In genomic region chr10:3748484-3748883, GRCh38 we compare ENCODE assay signal across 20 cellular contexts. TPM values are rescaled to one million over a fixed set of nuclear protein-coding genes. Genes with fewer than 3 reads are reported as not detected.
DNase-seq lines count a peak whose midpoint lies in the region; ATAC-seq, FAIRE-seq and TF ChIP-seq lines count a peak whose summit lies in the region.
"Had no signal": no experiment of that assay in that cellular context is flagged by ENCODE, and none has a peak within 500 bp of the region (broad histone marks: within the 10 kb centered on the region; RNA-seq: fewer than 3 reads in every experiment).

No MANE protein-coding gene starts in this region.

- TF ChIP-seq EP300 in HepG2 (IDR thresholded peaks at IDR 0.05; ENCODE audit: low read depth in 2 of 2, low read length in 2 of 2) (no peak), HepG2 (CRISPR knock-in tag; IDR thresholded peaks at IDR 0.05; ENCODE audit: borderline replicate concordance) (no peak)

- WGBS in HepG2 (ENCODE audit: low lambda C conversion rate): 46% methylated on average over 7 of the region's 7 CpGs
- WGBS in testis, 2 donors: 50 to 57% methylated on average over 7 of the region's 7 CpGs

- intact Hi-C loops in ascending aorta (cut with DNase I): loop anchor here (10.0 kb wide), 1 partner anchor 284 kb away; no protein-coding TSS in a partner anchor
- intact Hi-C loops in HepG2 (cut with micrococcal nuclease; ENCODE audit: unreplicated experiment): loop anchor here (2.0 kb wide), 1 partner anchor 16 kb away; no protein-coding TSS in a partner anchor
- intact Hi-C loops in testis (cut with DNase I; ENCODE audit: low total_unique reads): no loop called here

- DNase-seq in activated CD8-positive, alpha-beta memory T cell treated with anti-CD3 and anti-CD28 coated beads, Interleukin-2, amount 10 ng/mL, durations not matched to agents 7 days and 5 days: peak; percentile 2
- DNase-seq in activated CD8-positive, alpha-beta memory T cell treated with anti-CD3 and anti-CD28 coated beads, Interleukin-2, amount 50 U/mL, for 4 hours: no peak
- DNase-seq in ascending aorta (ENCODE audit: low spot score in 2 of 2) (peak in 1 of 2 donors; percentile 45), HepG2 (ENCODE audit: low spot score) (no peak), testis (no peak), NCI-H2171 (lab: John Stamatoyannopoulos, UW) (no peak), SKM-1 (lab: John Stamatoyannopoulos, UW; ENCODE audit: unreplicated experiment) (no peak), anterior cingulate cortex (lab: John Stamatoyannopoulos, UW) (no peak)
- DNase-seq: activated CD4-positive, CD25-positive, alpha-beta regulatory T cell treated with anti-CD3 and anti-CD28 coated beads, Interleukin-2, amount 50 U/mL, for 72 hours; activated effector memory CD4-positive, alpha-beta T cell treated with Interleukin-2 at 50 U/mL for 16 hours; DMS 273 treated with DMSO at 0.1 percent for 48 hours; effector memory CD8-positive, alpha-beta T cell; H7; NCI-H226; NK-92 treated with Interleukin-12 subunit alpha and Interleukin-12 subunit beta, amount 100 ng/mL, for 24 hours; small intestine; stimulated activated CD4-positive, alpha-beta T cell treated with anti-CD3 and anti-CD28 coated beads, Interleukin-4, amount 100 ng/mL, for 1 hour had no signal

- TF ChIP-seq CTCF in ascending aorta (IDR thresholded peaks at IDR 0.05) (no peak), HepG2 (CRISPR knock-in tag; IDR thresholded peaks at IDR 0.05) (no peak), testis (IDR thresholded peaks at IDR 0.05) (no peak)

- H3K27me3 Mint-ChIP-seq in activated CD8-positive, alpha-beta memory T cell treated with anti-CD3 and anti-CD28 coated beads, Interleukin-2, amount 10 ng/mL, durations not matched to agents 7 days and 5 days: peaks cover 6% of the 10 kb centered on the region
- H3K27me3 Mint-ChIP-seq: effector memory CD8-positive, alpha-beta T cell had no signal

- peak overlapping the region; percentile 15; the same call in 1 of the 2 replicates for H3K4me2 ChIP-seq in HepG2 (ENCODE audit: low read depth, low read length)

- no peak for ATAC-seq in activated CD8-positive, alpha-beta memory T cell treated with anti-CD3 and anti-CD28 coated beads, Interleukin-2, amount 10 ng/mL, durations not matched to agents 7 days and 5 days
- ATAC-seq in HepG2: no peak
- ATAC-seq: effector memory CD8-positive, alpha-beta T cell had no signal

- H3K79me2 ChIP-seq in HepG2 (ENCODE audit: insufficient read depth, low read length): no peaks in the 10 kb centered on the region
- H3K79me2 ChIP-seq: parathyroid adenoma had no signal

- H3K4me1 ChIP-seq in ascending aorta (peaks cover 13 to 28% of the 10 kb centered on the region in 2 donors), HepG2 (ENCODE audit: insufficient read depth, low read length) (peaks cover 80% of the 10 kb centered on the region), testis (peaks cover 32% of the 10 kb centered on the region)
- H3K4me1 ChIP-seq: parathyroid adenoma had no signal

- in situ Hi-C loops in HepG2 (cut with HindIII; ENCODE audit: extremely low pct_ligation_motif_present, low pct_unique_long_range_greater_than_20kb): no loop called here

- H4K20me1 ChIP-seq in HepG2 (ENCODE audit: insufficient read depth, low read length): no peaks in the 10 kb centered on the region

- no peaks in the 10 kb centered on the region for H3K27me3 ChIP-seq in ascending aorta
- H3K27me3 ChIP-seq in HepG2 (ENCODE audit: control insufficient read depth in 1 of 2, insufficient read depth in 2 of 2, low read length in 2 of 2): no peaks in the 10 kb centered on the region
- H3K27me3 ChIP-seq in testis: no peaks in the 10 kb centered on the region

- H3K4me3 Mint-ChIP-seq in activated CD8-positive, alpha-beta memory T cell treated with anti-CD3 and anti-CD28 coated beads, Interleukin-2, amount 10 ng/mL, durations not matched to agents 7 days and 5 days: no peak overlapping the region
- H3K4me3 Mint-ChIP-seq: effector memory CD8-positive, alpha-beta T cell had no signal

- no peaks in the 10 kb centered on the region for H3K9me3 ChIP-seq in ascending aorta
- no peaks in the 10 kb centered on the region for H3K9me3 ChIP-seq in HepG2 (ENCODE audit: low read length)
- no peaks in the 10 kb centered on the region for H3K9me3 ChIP-seq in testis

- H3K4me3 ChIP-seq in ascending aorta (no peak overlapping the region), HepG2 (replicated peaks in 1 of 3; ENCODE audit: insufficient read depth in 1 of 3, low read depth in 2 of 3, low read length in 3 of 3) (no peak overlapping the region; a peak in 1 of 6 replicates), testis (no peak overlapping the region)

- TF ChIP-seq RAD21 in HepG2 (CRISPR knock-in tag; IDR thresholded peaks at IDR 0.05): no peak

- H3K9ac ChIP-seq in HepG2 (ENCODE audit: insufficient read depth, low read depth, low read length): no peak overlapping the region; the same call in 1 of the 2 replicates
- H3K9ac ChIP-seq: parathyroid adenoma had no signal

- no peak overlapping the region for H2AFZ ChIP-seq in HepG2 (ENCODE audit: low read length)

- H3K36me3 ChIP-seq in ascending aorta (no peaks in the 10 kb centered on the region), HepG2 (replicated peaks in 1 of 2; ENCODE audit: control insufficient read depth in 1 of 2, insufficient read depth in 2 of 2, low read length in 2 of 2) (no peaks in the 10 kb centered on the region), testis (ENCODE audit: low read depth, missing control alignments) (no peaks in the 10 kb centered on the region)

- TF ChIP-seq POLR2A in HepG2 (IDR thresholded peaks at IDR 0.05; ENCODE audit: insufficient read depth in 1 of 2, low read depth in 2 of 2, low read length in 2 of 2): no peak
- TF ChIP-seq POLR2A in testis (IDR thresholded peaks at IDR 0.05): no peak

- CTCF ChIA-PET in activated CD8-positive, alpha-beta memory T cell treated with anti-CD3 and anti-CD28 coated beads, Interleukin-2, amount 10 ng/mL, durations not matched to agents 7 days and 5 days (lab: Charles Lee): no interaction called here
- CTCF ChIA-PET in HepG2 (lab: Yijun Ruan, JAX; ENCODE audit: low intra/inter-chr PET ratio, low total read pairs): no interaction called here

- no peak overlapping the region for H3K27ac Mint-ChIP-seq in activated CD8-positive, alpha-beta memory T cell treated with anti-CD3 and anti-CD28 coated beads, Interleukin-2, amount 10 ng/mL, durations not matched to agents 7 days and 5 days
- H3K27ac Mint-ChIP-seq: effector memory CD8-positive, alpha-beta T cell had no signal

- no peaks in the 10 kb centered on the region for H3K9me3 Mint-ChIP-seq in activated CD8-positive, alpha-beta memory T cell treated with anti-CD3 and anti-CD28 coated beads, Interleukin-2, amount 10 ng/mL, durations not matched to agents 7 days and 5 days (ENCODE audit: low read depth)
- H3K9me3 Mint-ChIP-seq: CD14-positive monocyte; effector memory CD8-positive, alpha-beta T cell had no signal

- no peak for FAIRE-seq in HepG2 (lab: Jason Lieb, UNC)
- FAIRE-seq: G401.6, small intestine had no signal

- peaks cover 2% of the 10 kb centered on the region for H3K4me1 Mint-ChIP-seq in activated CD8-positive, alpha-beta memory T cell treated with anti-CD3 and anti-CD28 coated beads, Interleukin-2, amount 10 ng/mL, durations not matched to agents 7 days and 5 days

- BruUV-seq in HepG2 (replicated peaks; lab: Mats Ljungman, UMichigan): no TSS peak

- POLR2A ChIA-PET in HepG2 (lab: Yijun Ruan, JAX): interaction anchor here (1.7 to 2.5 kb wide), 4 partner anchors 17 to 61 kb away, joined by 4 to 11 read pairs (median 6); partner anchors contain the start of gene KLF6

- H3K27ac ChIP-seq in ascending aorta (peak overlapping the region; percentile 58 to 79), HepG2 (ENCODE audit: extremely low read length, insufficient read depth, low read length) (no peak overlapping the region), testis (peak overlapping the region; percentile 53 to 84)

- H3K36me3 Mint-ChIP-seq in activated CD8-positive, alpha-beta memory T cell treated with anti-CD3 and anti-CD28 coated beads, Interleukin-2, amount 10 ng/mL, durations not matched to agents 7 days and 5 days: peaks cover 2% of the 10 kb centered on the region
- H3K36me3 Mint-ChIP-seq: CD14-positive monocyte had no signal

TF ChIP-seq in HepG2, 621 proteins besides CTCF, POLR2A, EP300 and RAD21 (continues in another document):
- no peak for TF ChIP-seq NONO (IDR thresholded peaks at IDR 0.05)
- TF ChIP-seq NONO (CRISPR knock-in tag; conservative IDR thresholded peaks at IDR 0.05): no peak
- TF ChIP-seq ZNF652 (CRISPR knock-in tag; IDR thresholded peaks at IDR 0.05; ENCODE audit: borderline replicate concordance, low read depth): 0 out of 2 replicates have a peak, but pooled peaks have one; percentile 29
- TF ChIP-seq ZNF7 (CRISPR knock-in tag; IDR thresholded peaks at IDR 0.05): 0 out of 2 replicates have a peak, but pooled peaks have one; percentile 9

RNA-seq across cellular contexts. Expression of gene KLF6, which starts 36.5 kb away (rescaled TPM):
- 100 to 1,000 TPM; 149 to 208 TPM for total RNA-seq in activated CD8-positive, alpha-beta memory T cell treated with anti-CD3 and anti-CD28 coated beads, Interleukin-2, amount 10 ng/mL, durations not matched to agents 7 days and 5 days
- total RNA-seq in ascending aorta (144 TPM), HepG2 (2016; rRNA removed; fragmentation: Illumina TruSeq; extraction: Trizol) (13.5 and 27.0 TPM in 2 replicates), testis (10 to 100 TPM; 30.8 to 35.7 TPM)
- 17.4 and 21.1 TPM in 2 replicates for total RNA-seq in HepG2 (2016; cell fraction: cytosol; rRNA removed; fragmentation: Illumina TruSeq; extraction: Trizol; ENCODE audit: low read depth)
- 13.7 and 28.9 TPM in 2 replicates for total RNA-seq in HepG2 (2016; cell fraction: insoluble cytoplasmic fraction; rRNA removed; fragmentation: Illumina TruSeq; extraction: Trizol)
- 23.0 and 29.0 TPM in 2 replicates for total RNA-seq in HepG2 (2016; cell fraction: membrane; rRNA removed; fragmentation: Illumina TruSeq; extraction: Trizol)
- total RNA-seq in HepG2 (2016; cell fraction: nucleus; rRNA removed; fragmentation: Illumina TruSeq; extraction: Trizol): 106 and 113 TPM in 2 replicates
- polyA plus RNA-seq in HepG2 (2011; rRNA removed) (71.9 and 75.4 TPM in 2 replicates), testis (ENCODE audit: insufficient read depth, low read depth, low replicate concordance) (41.5 TPM)
- polyA plus RNA-seq in HepG2 (2011; cell fraction: cytosol; rRNA removed): 35.6 and 36.3 TPM in 2 replicates
- polyA plus RNA-seq in HepG2 (2011; cell fraction: nucleus; rRNA removed): 201 and 233 TPM in 2 replicates
- 28.6 and 64.6 TPM in 2 replicates for polyA plus RNA-seq in HepG2 (2012)
- 2.8 and 3.6 TPM in 2 replicates for polyA plus RNA-seq in HepG2 (2016; cell fraction: cytosol; fragmentation: Illumina TruSeq; extraction: Trizol; ENCODE audit: low read depth)
- polyA plus RNA-seq in HepG2 (2016; cell fraction: insoluble cytoplasmic fraction; fragmentation: Illumina TruSeq; extraction: Trizol; ENCODE audit: low read depth): 25.4 and 29.8 TPM in 2 replicates
- polyA plus RNA-seq in HepG2 (2016; cell fraction: membrane; fragmentation: Illumina TruSeq; extraction: Trizol; ENCODE audit: low read depth): 11.0 and 14.7 TPM in 2 replicates
- polyA plus RNA-seq in HepG2 (2016; cell fraction: nucleus; fragmentation: Illumina TruSeq; extraction: Trizol; ENCODE audit: insufficient read depth, low read depth): 165 and 176 TPM in 2 replicates
- polyA minus RNA-seq in HepG2 (2011; rRNA and poly(A)+ RNA removed; ENCODE audit: low replicate concordance): 46.3 and 318 TPM in 2 replicates
- polyA minus RNA-seq in HepG2 (2011; cell fraction: cytosol; rRNA and poly(A)+ RNA removed): 50.8 and 67.4 TPM in 2 replicates
- polyA minus RNA-seq in HepG2 (2011; cell fraction: nucleus; rRNA and poly(A)+ RNA removed): 544 and 615 TPM in 2 replicates
